ENCODE assay signal across 22 cellular contexts in the genomic region with DNA sequence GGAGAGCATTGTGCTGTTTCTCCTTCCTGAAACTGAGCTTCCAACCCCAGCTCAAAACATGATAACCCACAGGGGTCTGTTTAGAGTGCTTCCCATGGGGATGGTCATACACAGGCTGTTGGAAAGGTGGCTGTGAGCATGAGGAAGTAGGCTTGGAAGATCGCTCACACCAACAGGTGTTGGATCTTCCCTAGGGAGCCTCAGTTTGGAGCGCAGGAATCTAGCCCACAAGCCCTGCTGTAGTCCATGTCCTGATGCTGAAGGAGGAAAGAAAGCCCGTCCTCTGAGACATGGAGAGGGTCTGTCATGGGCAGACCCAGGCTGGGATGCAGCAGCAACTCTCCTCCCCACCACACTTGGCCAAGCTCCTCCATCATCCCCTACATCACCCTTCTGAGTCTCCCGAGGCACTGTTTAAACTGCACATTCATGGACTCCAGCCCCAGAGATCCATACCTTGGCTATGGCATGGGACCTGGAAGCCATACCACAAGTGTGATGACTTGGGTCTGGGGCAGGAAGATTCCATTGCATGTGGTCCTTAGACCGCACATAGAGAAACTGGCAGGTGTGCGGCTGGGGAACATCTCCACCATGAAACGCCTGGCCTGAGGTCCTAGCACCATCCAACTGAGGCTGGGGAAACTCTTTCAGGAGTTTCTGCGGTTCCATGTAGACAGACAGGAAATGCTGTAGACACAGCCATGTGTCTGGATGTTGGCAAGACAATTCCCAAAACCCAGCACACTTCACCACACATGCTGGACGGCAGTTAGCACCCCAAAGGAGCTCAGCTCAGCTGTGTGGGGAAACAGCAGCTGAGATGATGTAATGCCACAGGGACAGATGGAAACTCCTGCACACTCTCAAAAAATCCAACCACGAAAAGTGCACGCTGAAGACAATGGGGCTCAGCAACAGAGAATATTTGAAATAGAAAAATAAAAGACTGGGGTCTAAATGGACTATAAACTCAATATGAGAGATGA. TPM values are rescaled to one million over a fixed set of nuclear protein-coding genes. Genes with fewer than 3 reads are reported as not detected.
DNase-seq lines count a peak whose midpoint lies in the region; ATAC-seq, FAIRE-seq and TF ChIP-seq lines count a peak whose summit lies in the region.
"Had no signal": no experiment of that assay in that cellular context is flagged by ENCODE, and none has a peak within 500 bp of the region (broad histone marks: within the 10 kb centered on the region; RNA-seq: fewer than 3 reads in every experiment).

No MANE protein-coding gene starts in this region.

- intact Hi-C loops in heart left ventricle (cut with DNase I) = loop anchor here in 8 of 10 donors (5.0 to 10.0 kb wide), 9 partner anchors 452 to 1062 kb away; partner anchors contain the start of gene PTS (in 1 of the 8)
- intact Hi-C loops in left ventricle myocardium inferior (cut with micrococcal nuclease) = loop anchor here (5.0 kb wide), 1 partner anchor 700 kb away; no protein-coding TSS in a partner anchor
- intact Hi-C loops in GM12878 (cut with micrococcal nuclease; ENCODE audit: unreplicated experiment) = loop anchor here (5.0 kb wide), 1 partner anchor 175 kb away; no protein-coding TSS in a partner anchor
- intact Hi-C loops in mammary epithelial cell (cut with micrococcal nuclease) = loop anchor here (5.0 kb wide), 1 partner anchor 145 kb away; no protein-coding TSS in a partner anchor

- 75 to 80% (median 79%) methylated on average over 11 of the region's 11 CpGs for WGBS in heart left ventricle, 4 donors
- WGBS in GM12878 (ENCODE audit: insufficient coverage, insufficient replicate concordance, low lambda C conversion rate, missing lambda C conversion rate) = 36% methylated on average over 11 of the region's 11 CpGs
- 84% methylated on average over 10 of the region's 11 CpGs for WGBS in mammary epithelial cell (ENCODE audit: low coverage, missing lambda C conversion rate)

- H2AFZ ChIP-seq in GM12878 (ENCODE audit: control insufficient read depth, low read depth, low read length) = no peak overlapping the region
- H2AFZ ChIP-seq in mammary epithelial cell (ENCODE audit: low read depth, low read length) = no peak overlapping the region
- H2AFZ ChIP-seq: GM23338, PC-9 had no signal

- dilution Hi-C loops in mammary epithelial cell (cut with HindIII; ENCODE audit: low sequenced_read_pairs) = no loop called here

- CTCF ChIA-PET in GM12878 (lab: Yijun Ruan, JAX) (interaction anchor here (0.6 kb wide), 1 partner anchor 492 kb away, joined by 3 read pairs; no protein-coding TSS in a partner anchor), mammary epithelial cell (lab: Charles Lee; ENCODE audit: low non-redundant PET) (no interaction called here)

- no peaks in the 10 kb centered on the region for H3K36me3 ChIP-seq in heart left ventricle
- no peaks in the 10 kb centered on the region for H3K36me3 ChIP-seq in left ventricle myocardium inferior
- no peaks in the 10 kb centered on the region for H3K36me3 ChIP-seq in GM12878 (ENCODE audit: control insufficient read depth in 2 of 2, insufficient read depth in 2 of 2, low read length in 1 of 2)
- no peaks in the 10 kb centered on the region for H3K36me3 ChIP-seq in mammary epithelial cell (ENCODE audit: insufficient read depth, low read length)
- H3K36me3 ChIP-seq: neutrophil had no signal

- POLR2A ChIA-PET in GM12878 (lab: Charles Lee) = no interaction called here

- no peak for TF ChIP-seq EP300 in GM12878 (IDR thresholded peaks at IDR 0.05; ENCODE audit: borderline replicate concordance in 1 of 2, control insufficient read depth in 1 of 2, low read depth in 2 of 2, low read length in 2 of 2)

- TF ChIP-seq POLR2A in heart left ventricle (IDR thresholded peaks at IDR 0.05) (no peak), GM12878 (IDR thresholded peaks at IDR 0.05; ENCODE audit: low read depth, low read length) (no peak)

- no peak for TF ChIP-seq RAD21 in GM12878 (IDR thresholded peaks at IDR 0.05; ENCODE audit: insufficient read depth, low read depth, low read length)

- H3K27ac ChIP-seq in heart left ventricle (no peak overlapping the region), left ventricle myocardium inferior (replicated peaks) (no peak overlapping the region), GM12878 (ENCODE audit: control insufficient read depth, insufficient read depth) (no peak overlapping the region), mammary epithelial cell (ENCODE audit: insufficient read depth, low read depth, low read length) (no peak overlapping the region)
- H3K27ac ChIP-seq: neutrophil, PC-9, SK-N-MC had no signal

- H3K4me1 ChIP-seq in heart left ventricle (peaks cover 0 to 9% (median 0%) of the 10 kb centered on the region in 12 donors), left ventricle myocardium inferior (peaks cover 16% of the 10 kb centered on the region), GM12878 (ENCODE audit: control insufficient read depth, insufficient read depth, low read length) (no peaks in the 10 kb centered on the region), mammary epithelial cell (ENCODE audit: insufficient read depth, low read length) (no peaks in the 10 kb centered on the region)

- H3K4me2 ChIP-seq in GM12878 (ENCODE audit: control insufficient read depth, insufficient read depth) (no peak overlapping the region), mammary epithelial cell (ENCODE audit: insufficient read depth, low read depth, low read length) (no peak overlapping the region)
- H3K4me2 ChIP-seq: GM23338, PC-9 had no signal

- FAIRE-seq in GM12878 (lab: Jason Lieb, UNC) = no peak
- FAIRE-seq: HepG2 had no signal

- TF ChIP-seq CTCF in heart left ventricle (IDR thresholded peaks at IDR 0.05) = no peak
- TF ChIP-seq CTCF in left ventricle myocardium inferior (IDR thresholded peaks at IDR 0.05; ENCODE audit: borderline replicate concordance) = no peak
- no peak for TF ChIP-seq CTCF in GM12878 (IDR thresholded peaks at IDR 0.05 in 2 of 3, conservative IDR thresholded peaks at IDR 0.05 in 1 of 3; ENCODE audit: control insufficient read depth in 2 of 3, extremely low read depth in 1 of 3, insufficient read depth in 1 of 3, low read depth in 3 of 3, low read length in 3 of 3)
- TF ChIP-seq CTCF in mammary epithelial cell (conservative IDR thresholded peaks at IDR 0.05 in 1 of 2, IDR thresholded peaks at IDR 0.05 in 1 of 2; ENCODE audit: extremely low read depth in 1 of 2, insufficient read depth in 1 of 2, low read depth in 1 of 2, low read length in 2 of 2) = no peak

- no peaks in the 10 kb centered on the region for H3K9me3 ChIP-seq in heart left ventricle
- H3K9me3 ChIP-seq in left ventricle myocardium inferior (replicated peaks) = no peaks in the 10 kb centered on the region
- H3K9me3 ChIP-seq in GM12878 (replicated peaks; ENCODE audit: control insufficient read depth, insufficient read depth, low read length) = no peaks in the 10 kb centered on the region
- no peaks in the 10 kb centered on the region for H3K9me3 ChIP-seq in mammary epithelial cell (replicated peaks; ENCODE audit: insufficient read depth, low read length)
- H3K9me3 ChIP-seq: neutrophil had no signal

- ATAC-seq in heart left ventricle (peak in 3 of 4 donors; percentile 51 to 77 (median 71)), GM12878 (no peak), left lobe of liver (no peak)
- ATAC-seq: GM23338 had no signal

- H3K27me3 ChIP-seq in heart left ventricle = no peaks in the 10 kb centered on the region
- H3K27me3 ChIP-seq in left ventricle myocardium inferior (ENCODE audit: low read depth) = no peaks in the 10 kb centered on the region
- H3K27me3 ChIP-seq in GM12878 (replicated peaks in 1 of 2; ENCODE audit: control insufficient read depth in 2 of 2, insufficient read depth in 2 of 2, low read length in 1 of 2) = no peaks in the 10 kb centered on the region
- peaks cover 2% of the 10 kb centered on the region for H3K27me3 ChIP-seq in mammary epithelial cell (ENCODE audit: insufficient read depth, low read length)

- H3K79me2 ChIP-seq in GM12878 (ENCODE audit: control insufficient read depth, insufficient read depth, low read length) (no peaks in the 10 kb centered on the region), mammary epithelial cell (ENCODE audit: insufficient read depth, low read length) (no peaks in the 10 kb centered on the region)

- SMC1A ChIA-PET in GM12878 (lab: Charles Lee; ENCODE audit: uncharacterized antibody, unreplicated experiment) = no interaction called here

- no peaks in the 10 kb centered on the region for H4K20me1 ChIP-seq in GM12878 (ENCODE audit: control insufficient read depth, insufficient read depth)
- H4K20me1 ChIP-seq in mammary epithelial cell (ENCODE audit: insufficient read depth, low read length) = no peaks in the 10 kb centered on the region

- DNase-seq in heart left ventricle = peak in 1 of 5 donors; percentile 39
- no peak for DNase-seq in left ventricle myocardium inferior
- no peak for DNase-seq in GM12878 (ENCODE audit: low read depth, low spot score)
- peak; percentile 44 for DNase-seq in islet precursor cell
- DNase-seq in stimulated activated CD4-positive, alpha-beta T cell treated with anti-CD3 and anti-CD28 coated beads, Interleukin-4, amount 100 ng/mL, for 1 hour = no peak
- DNase-seq in NCI-H1930 (lab: John Stamatoyannopoulos, UW) = no peak
- DNase-seq in left lobe of liver (ENCODE audit: low spot score) = no peak
- no peak for DNase-seq in mammary epithelial cell
- DNase-seq: activated CD8-positive, alpha-beta memory T cell treated with anti-CD3 and anti-CD28 coated beads, Interleukin-2, amount 50 U/mL, for 48 hours; activated gamma-delta T cell treated with Interleukin-2 at 50 U/mL for 16 hours; aorta; Calu3; cortex of kidney; midbrain; NCI-H2081 treated with DMSO at 0.1 percent for 48 hours; NCI-H748 treated with DMSO at 0.1 percent for 48 hours; PC-9; right cardiac atrium had no signal

- RAD21 ChIA-PET in GM12878 (lab: Charles Lee; ENCODE audit: unreplicated experiment) = no interaction called here

- H3K4me3 ChIP-seq in heart left ventricle (no peak overlapping the region), left ventricle myocardium inferior (no peak overlapping the region), GM12878 (no peak overlapping the region), mammary epithelial cell (replicated peaks in 1 of 3; ENCODE audit: insufficient read depth in 1 of 3, low read depth in 2 of 3, low read length in 3 of 3) (no peak overlapping the region)
- H3K4me3 ChIP-seq: GM23338, PC-9, SK-N-MC had no signal

- no TSS peak for BruUV-seq in GM12878 (replicated peaks; lab: Mats Ljungman, UMichigan)
- BruUV-seq in mammary epithelial cell (replicated peaks; lab: Mats Ljungman, UMichigan) = no TSS peak

- H3K9ac ChIP-seq in GM12878 (ENCODE audit: control insufficient read depth, insufficient read depth, low read length) (no peak overlapping the region), mammary epithelial cell (ENCODE audit: insufficient read depth, low read length) (no peak overlapping the region)

- in situ Hi-C loops in GM12878 (cut with MboI) = loop anchor here (10.0 kb wide), 1 partner anchor 1062 kb away; the partner anchor contains the start of gene PTS
- in situ Hi-C loops in mammary epithelial cell (cut with MboI; ENCODE audit: low sequenced_read_pairs in 2 of 2) = loop anchor here (10.0 to 25.0 kb wide), 4 partner anchors 175 to 1000 kb away; no protein-coding TSS in a partner anchor

RNA-seq across cellular contexts. Expression of gene TTC12, which starts 27.6 kb away (rescaled TPM):
- total RNA-seq in heart left ventricle (10 to 100 TPM in 3 of 9 donors, 1 to 10 TPM in 6; 3.5 to 11.9 (median 7.9) TPM), left ventricle myocardium inferior (5.5 TPM), GM12878 (2014; rRNA removed) (8.1 and 10.1 TPM in 2 replicates), GM12878 (2014; rRNA removed; fragmentation: Illumina TruSeq; extraction: Trizol) (11.4 and 12.2 TPM in 2 replicates), GM12878 (2021) (8.2 and 9.9 TPM in 2 replicates), left lobe of liver (5.8 TPM), mammary epithelial cell (10 to 100 TPM; 32.5 to 36.5 TPM)
- polyA plus RNA-seq in heart left ventricle (1 to 10 TPM; 2.7 to 3.8 TPM), GM12878 (2011; rRNA removed) (14.0 and 16.6 TPM in 2 replicates), GM12878 (2014; fragmentation: Illumina TruSeq; extraction: Trizol) (10.3 and 14.5 TPM in 2 replicates), GM12878 (2014; fragmentation: Nextera tagmentation; extraction: Ambion mirVana) (1 to 10 TPM; 3.7 to 7.9 TPM), GM12878 (2014; rRNA removed) (8.4 and 8.6 TPM in 2 replicates), GM12878 (2016; fragmentation: Nextera tagmentation; extraction: Ambion mirVana) (1 to 10 TPM; 5.7 to 7.0 TPM), mammary epithelial cell (23.8 TPM)
- total RNA-seq in GM12878 (2013; cell fraction: nucleolus; rRNA removed) = 54.8 and 54.9 TPM in 2 replicates
- polyA plus RNA-seq in GM12878 (2011; ENCODE audit: low read depth) = 14.7 TPM
- 7.7 and 7.8 TPM in 2 replicates for polyA plus RNA-seq in GM12878 (2011; cell fraction: cytosol; rRNA removed)
- 71.1 and 106 TPM in 2 replicates for polyA plus RNA-seq in GM12878 (2011; cell fraction: nucleus; rRNA removed)
- 8.6 TPM in 2 replicates for polyA plus RNA-seq in GM12878 (2012)
- polyA minus RNA-seq in GM12878 (2011; rRNA and poly(A)+ RNA removed) = 7.8 and 13.5 TPM in 2 replicates
- 4.1 and 4.7 TPM in 2 replicates for polyA minus RNA-seq in GM12878 (2011; cell fraction: cytosol; rRNA and poly(A)+ RNA removed)
- 31.8 and 33.6 TPM in 2 replicates for polyA minus RNA-seq in GM12878 (2011; cell fraction: nucleus; rRNA and poly(A)+ RNA removed)
- 98.7 TPM for polyA minus RNA-seq in mammary epithelial cell

Comparison
In these comparisons a context has a peak if more than half of its experiments do, and no peak if none do; other contexts are left out.
1. ATAC-seq: peak in heart left ventricle (3 of 4); none in GM12878 (single experiment) and left lobe of liver (single experiment).